In the genomic region with DNA sequence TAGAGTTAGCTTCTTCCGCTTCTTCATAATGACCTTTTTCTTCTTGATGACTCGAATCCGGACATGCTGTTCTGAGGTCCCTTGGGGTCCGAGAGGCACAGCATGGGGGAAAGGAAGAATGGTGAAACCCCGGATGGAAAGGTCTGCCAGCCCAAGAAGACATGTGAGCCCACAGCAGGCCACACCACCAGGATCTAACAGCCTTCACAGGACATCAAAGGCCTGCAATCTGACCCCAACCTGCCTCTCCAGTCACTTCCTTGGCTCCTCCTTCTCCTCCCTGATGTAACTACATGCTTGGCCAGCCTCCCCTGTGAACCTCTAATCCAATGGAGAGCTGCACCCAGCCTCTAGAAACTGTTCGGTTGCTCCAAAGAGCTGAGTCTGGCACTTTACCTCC, we compare ENCODE assay signal across 14 cellular contexts. TPM values are rescaled to one million over a fixed set of nuclear protein-coding genes. Genes with fewer than 3 reads are reported as not detected.
DNase-seq lines count a peak whose midpoint lies in the region; ATAC-seq and TF ChIP-seq lines count a peak whose summit lies in the region.
"Had no signal": no experiment of that assay in that cellular context is flagged by ENCODE, and none has a peak within 500 bp of the region (broad histone marks: within the 10 kb centered on the region; RNA-seq: fewer than 3 reads in every experiment).

No MANE protein-coding gene starts in this region.

- H3K36me3 ChIP-seq in smooth muscle cell (ENCODE audit: low read depth) (no peaks in the 10 kb centered on the region), Caco-2 (ENCODE audit: control insufficient read depth, insufficient read depth, low read length) (no peaks in the 10 kb centered on the region)
- H3K36me3 ChIP-seq: SJCRH30 had no signal

- no TSS peak for BruUV-seq in Caco-2 (replicated peaks; lab: Mats Ljungman, UMichigan)

- H3K9me3 ChIP-seq in smooth muscle cell (replicated peaks; ENCODE audit: low read depth) = no peaks in the 10 kb centered on the region
- H3K9me3 ChIP-seq in Caco-2 = no peaks in the 10 kb centered on the region
- H3K9me3 ChIP-seq: SJCRH30 had no signal

- H3K79me2 ChIP-seq in smooth muscle cell (ENCODE audit: low read depth) = no peaks in the 10 kb centered on the region

- H3K27me3 Mint-ChIP-seq in activated CD4-positive, alpha-beta T cell treated with anti-CD3 and anti-CD28 coated beads for 36 hours = peaks cover 47% of the 10 kb centered on the region
- H3K27me3 Mint-ChIP-seq in activated CD4-positive, alpha-beta T cell treated with anti-CD3 and anti-CD28 coated beads, Interleukin-2, amount 10 ng/mL, durations not matched to agents 7 days and 5 days = peaks cover 46% of the 10 kb centered on the region
- H3K27me3 Mint-ChIP-seq in Caco-2 (ENCODE audit: insufficient read depth, unreplicated experiment) = peaks cover 12% of the 10 kb centered on the region

- H2AFZ ChIP-seq in smooth muscle cell (ENCODE audit: low read depth) = no peak overlapping the region

- H3K9ac ChIP-seq in smooth muscle cell (ENCODE audit: low read depth) = no peak overlapping the region

- H4K20me1 ChIP-seq in smooth muscle cell (ENCODE audit: low read depth) = no peaks in the 10 kb centered on the region

- H3K4me1 Mint-ChIP-seq in activated CD4-positive, alpha-beta T cell treated with anti-CD3 and anti-CD28 coated beads for 36 hours = peaks cover 22% of the 10 kb centered on the region
- peaks cover 20% of the 10 kb centered on the region for H3K4me1 Mint-ChIP-seq in activated CD4-positive, alpha-beta T cell treated with anti-CD3 and anti-CD28 coated beads, Interleukin-2, amount 10 ng/mL, durations not matched to agents 7 days and 5 days
- H3K4me1 Mint-ChIP-seq in Caco-2 (ENCODE audit: low read depth, unreplicated experiment) = no peaks in the 10 kb centered on the region

- peak; percentile 23 for DNase-seq in activated CD4-positive, alpha-beta T cell treated with anti-CD3 and anti-CD28 coated beads for 36 hours
- no peak for DNase-seq in activated CD4-positive, alpha-beta T cell treated with anti-CD3 and anti-CD28 coated beads, Interleukin-2, amount 10 ng/mL, durations not matched to agents 7 days and 5 days
- DNase-seq in MV-4-11 (lab: John Stamatoyannopoulos, UW) (peak; percentile 18), fibroblast of mammary gland (ENCODE audit: low read depth) (peak; percentile 43), smooth muscle cell (lab: John Stamatoyannopoulos, UW; ENCODE audit: unreplicated experiment) (no peak), Caco-2 (no peak), erythroblast (lab: John Stamatoyannopoulos, UW) (no peak)
- DNase-seq: foreskin keratinocyte, NCI-H524, SJCRH30, small intestine had no signal

- no peak overlapping the region for H3K4me3 ChIP-seq in fibroblast of mammary gland (ENCODE audit: control insufficient read depth, low read depth, low read length)
- H3K4me3 ChIP-seq in smooth muscle cell = peak overlapping the region; percentile 64
- H3K4me3 ChIP-seq in Caco-2 (ENCODE audit: low read depth, low read length) = no peak overlapping the region
- H3K4me3 ChIP-seq: SJCRH30 had no signal

- CTCF ChIA-PET in activated CD4-positive, alpha-beta T cell treated with anti-CD3 and anti-CD28 coated beads for 36 hours (lab: Charles Lee) = no interaction called here
- CTCF ChIA-PET in activated CD4-positive, alpha-beta T cell treated with anti-CD3 and anti-CD28 coated beads, Interleukin-2, amount 10 ng/mL, durations not matched to agents 7 days and 5 days (lab: Charles Lee) = interaction anchor here (0.6 kb wide), 1 partner anchor 104 kb away, joined by 3 read pairs; no protein-coding TSS in a partner anchor
- CTCF ChIA-PET in Caco-2 (lab: Charles Lee) = no interaction called here

- POLR2A ChIA-PET in activated CD4-positive, alpha-beta T cell treated with anti-CD3 and anti-CD28 coated beads for 36 hours (lab: Charles Lee) = no interaction called here
- POLR2A ChIA-PET in activated CD4-positive, alpha-beta T cell treated with anti-CD3 and anti-CD28 coated beads, Interleukin-2, amount 10 ng/mL, durations not matched to agents 7 days and 5 days (lab: Charles Lee) = no interaction called here
- POLR2A ChIA-PET in Caco-2 (lab: Charles Lee) = no interaction called here

- intact Hi-C loops in activated CD4-positive, alpha-beta T cell treated with anti-CD3 and anti-CD28 coated beads for 36 hours (cut with DNase I, micrococcal nuclease) = loop anchor here in 1 of 2 experiments (1.0 kb wide), 1 partner anchor 49 kb away; no protein-coding TSS in a partner anchor
- intact Hi-C loops in Caco-2 (cut with micrococcal nuclease; ENCODE audit: unreplicated experiment) = no loop called here

- peak overlapping the region; percentile 86 for H3K4me3 Mint-ChIP-seq in activated CD4-positive, alpha-beta T cell treated with anti-CD3 and anti-CD28 coated beads for 36 hours
- no peak overlapping the region for H3K4me3 Mint-ChIP-seq in activated CD4-positive, alpha-beta T cell treated with anti-CD3 and anti-CD28 coated beads, Interleukin-2, amount 10 ng/mL, durations not matched to agents 7 days and 5 days
- H3K4me3 Mint-ChIP-seq in Caco-2 (ENCODE audit: unreplicated experiment) = no peak overlapping the region

- H3K27me3 ChIP-seq in smooth muscle cell (ENCODE audit: low read depth) (peaks cover 30% of the 10 kb centered on the region), Caco-2 (replicated peaks; ENCODE audit: control insufficient read depth, insufficient read depth, low read length) (peaks cover 2% of the 10 kb centered on the region)
- H3K27me3 ChIP-seq: SJCRH30 had no signal

- peak; percentile 51 for ATAC-seq in activated CD4-positive, alpha-beta T cell treated with anti-CD3 and anti-CD28 coated beads for 36 hours
- ATAC-seq in GM18520 (IDR thresholded peaks at IDR 0.05; ENCODE audit: unreplicated experiment) = no peak
- ATAC-seq: foreskin keratinocyte had no signal

- no peak overlapping the region for H3K27ac ChIP-seq in smooth muscle cell (ENCODE audit: low read depth)
- H3K27ac ChIP-seq: cardiac muscle cell, foreskin keratinocyte, SJCRH30 had no signal

- TF ChIP-seq CTCF in fibroblast of mammary gland (conservative IDR thresholded peaks at IDR 0.05; ENCODE audit: control insufficient read depth, insufficient read depth, low read depth, low read length) (no peak), smooth muscle cell (IDR thresholded peaks at IDR 0.05; ENCODE audit: borderline replicate concordance, insufficient read depth, poor library complexity, severe bottlenecking) (no peak), Caco-2 (IDR thresholded peaks at IDR 0.05; ENCODE audit: insufficient read depth in 1 of 2, low read depth in 1 of 2, low read length in 1 of 2, severe bottlenecking in 1 of 2, unreplicated experiment in 1 of 2) (no peak)

- peak overlapping the region; percentile 87 for H3K4me2 ChIP-seq in smooth muscle cell

- no peaks in the 10 kb centered on the region for H3K9me3 Mint-ChIP-seq in activated CD4-positive, alpha-beta T cell treated with anti-CD3 and anti-CD28 coated beads for 36 hours (ENCODE audit: low read depth)
- H3K9me3 Mint-ChIP-seq in activated CD4-positive, alpha-beta T cell treated with anti-CD3 and anti-CD28 coated beads, Interleukin-2, amount 10 ng/mL, durations not matched to agents 7 days and 5 days = no peaks in the 10 kb centered on the region
- H3K9me3 Mint-ChIP-seq in Caco-2 (ENCODE audit: unreplicated experiment) = no peaks in the 10 kb centered on the region

- no peaks in the 10 kb centered on the region for H3F3A ChIP-seq in smooth muscle cell (ENCODE audit: low read depth)

- H3K4me1 ChIP-seq in smooth muscle cell (ENCODE audit: low read depth) = peaks cover 13% of the 10 kb centered on the region
- H3K4me1 ChIP-seq in Caco-2 = no peaks in the 10 kb centered on the region
- H3K4me1 ChIP-seq: foreskin keratinocyte, SJCRH30 had no signal

- no peak overlapping the region for H3K27ac Mint-ChIP-seq in activated CD4-positive, alpha-beta T cell treated with anti-CD3 and anti-CD28 coated beads for 36 hours
- H3K27ac Mint-ChIP-seq in activated CD4-positive, alpha-beta T cell treated with anti-CD3 and anti-CD28 coated beads, Interleukin-2, amount 10 ng/mL, durations not matched to agents 7 days and 5 days = no peak overlapping the region
- no peak overlapping the region for H3K27ac Mint-ChIP-seq in Caco-2 (ENCODE audit: unreplicated experiment)

- no peak for TF ChIP-seq POLR2A in erythroblast (IDR thresholded peaks at IDR 0.05; ENCODE audit: low read length)

- WGBS in smooth muscle cell (ENCODE audit: low lambda C conversion rate) = 86% methylated on average over 6 of the region's 6 CpGs

- H3K36me3 Mint-ChIP-seq in activated CD4-positive, alpha-beta T cell treated with anti-CD3 and anti-CD28 coated beads for 36 hours (ENCODE audit: low read depth) = peaks cover 4% of the 10 kb centered on the region
- peaks cover 3% of the 10 kb centered on the region for H3K36me3 Mint-ChIP-seq in activated CD4-positive, alpha-beta T cell treated with anti-CD3 and anti-CD28 coated beads, Interleukin-2, amount 10 ng/mL, durations not matched to agents 7 days and 5 days (ENCODE audit: low read depth)
- H3K36me3 Mint-ChIP-seq in Caco-2 (ENCODE audit: insufficient read depth, unreplicated experiment) = no peaks in the 10 kb centered on the region

RNA-seq across cellular contexts. Expression of a gene that starts 1.6 kb away (rescaled TPM):
- total RNA-seq in activated CD4-positive, alpha-beta T cell treated with anti-CD3 and anti-CD28 coated beads for 36 hours = 1 to 10 TPM; 2.7 to 2.9 TPM
- under 1 TPM in 1 of 2 experiments, not detected in 1; 0.12 TPM for total RNA-seq in activated CD4-positive, alpha-beta T cell treated with anti-CD3 and anti-CD28 coated beads, Interleukin-2, amount 10 ng/mL, durations not matched to agents 7 days and 5 days
- 40.2 and 54.0 TPM in 2 replicates for total RNA-seq in smooth muscle cell
- 74.8 and 99.3 TPM in 2 replicates for polyA plus RNA-seq in smooth muscle cell
- not detected in 2 replicates for total RNA-seq in Caco-2 (2022)
- total RNA-seq: foreskin keratinocyte had no signal
- polyA plus RNA-seq: foreskin keratinocyte had no signal

RNA-seq across cellular contexts. Expression of a gene that starts 16.0 kb away (rescaled TPM):
- not detected for total RNA-seq in activated CD4-positive, alpha-beta T cell treated with anti-CD3 and anti-CD28 coated beads for 36 hours
- not detected for total RNA-seq in activated CD4-positive, alpha-beta T cell treated with anti-CD3 and anti-CD28 coated beads, Interleukin-2, amount 10 ng/mL, durations not matched to agents 7 days and 5 days
- total RNA-seq in smooth muscle cell (not detected in 2 replicates), Caco-2 (2022) (not detected in 2 replicates)
- polyA plus RNA-seq in smooth muscle cell = 0.44 TPM in 1 of 2 replicates, not detected in the other
- total RNA-seq: activated CD8-positive, alpha-beta memory T cell treated with anti-CD3 and anti-CD28 coated beads for 36 hours; cardiac muscle cell; foreskin keratinocyte; SJCRH30 had no signal
- polyA plus RNA-seq: cardiac muscle cell, foreskin keratinocyte, small intestine had no signal

RNA-seq across cellular contexts. Expression of a gene that starts 17.4 kb away (rescaled TPM):
- total RNA-seq in activated CD4-positive, alpha-beta T cell treated with anti-CD3 and anti-CD28 coated beads for 36 hours = not detected
- total RNA-seq in activated CD4-positive, alpha-beta T cell treated with anti-CD3 and anti-CD28 coated beads, Interleukin-2, amount 10 ng/mL, durations not matched to agents 7 days and 5 days = not detected
- not detected in 2 replicates for total RNA-seq in smooth muscle cell
- not detected in 2 replicates for polyA plus RNA-seq in smooth muscle cell
- total RNA-seq in Caco-2 (2022) = not detected in 2 replicates
- total RNA-seq: activated CD8-positive, alpha-beta memory T cell treated with anti-CD3 and anti-CD28 coated beads for 36 hours; cardiac muscle cell; foreskin keratinocyte; SJCRH30 had no signal
- polyA plus RNA-seq: foreskin keratinocyte, small intestine had no signal

RNA-seq across cellular contexts. Expression of a gene that starts 41.6 kb away (rescaled TPM):
- total RNA-seq in activated CD4-positive, alpha-beta T cell treated with anti-CD3 and anti-CD28 coated beads for 36 hours = 10 to 100 TPM; 29.4 to 35.3 TPM
- 10 to 100 TPM; 22.6 to 23.9 TPM for total RNA-seq in activated CD4-positive, alpha-beta T cell treated with anti-CD3 and anti-CD28 coated beads, Interleukin-2, amount 10 ng/mL, durations not matched to agents 7 days and 5 days
- total RNA-seq in smooth muscle cell (18.7 and 24.2 TPM in 2 replicates), Caco-2 (2022) (43.9 and 44.7 TPM in 2 replicates)
- 43.7 and 46.7 TPM in 2 replicates for polyA plus RNA-seq in smooth muscle cell

RNA-seq across cellular contexts. Expression of a gene that starts 41.7 kb away (rescaled TPM):
- total RNA-seq in activated CD4-positive, alpha-beta T cell treated with anti-CD3 and anti-CD28 coated beads for 36 hours = 10 to 100 TPM; 32.3 to 47.6 TPM
- 10 to 100 TPM; 49.7 to 54.9 TPM for total RNA-seq in activated CD4-positive, alpha-beta T cell treated with anti-CD3 and anti-CD28 coated beads, Interleukin-2, amount 10 ng/mL, durations not matched to agents 7 days and 5 days
- total RNA-seq in smooth muscle cell (26.3 and 30.2 TPM in 2 replicates), Caco-2 (2022) (41.3 and 46.6 TPM in 2 replicates)
- polyA plus RNA-seq in smooth muscle cell = 32.4 and 36.9 TPM in 2 replicates

Comparison
In these comparisons a context has a peak if more than half of its experiments do, and no peak if none do; other contexts are left out.
1. DNase-seq: peak in activated CD4-positive, alpha-beta T cell treated with anti-CD3 and anti-CD28 coated beads for 36 hours (single experiment), MV-4-11 (single experiment) and fibroblast of mammary gland (single experiment); none in activated CD4-positive, alpha-beta T cell treated with anti-CD3 and anti-CD28 coated beads, Interleukin-2, amount 10 ng/mL, durations not matched to agents 7 days and 5 days (single experiment), smooth muscle cell (single experiment), Caco-2 (0 of 2) and erythroblast (0 of 2).
2. RNA of a gene that starts 1.6 kb away (total RNA-seq): 40.2 to 54.0 TPM in smooth muscle cell; 2.7 to 2.9 TPM in activated CD4-positive, alpha-beta T cell treated with anti-CD3 and anti-CD28 coated beads for 36 hours, 0.12 TPM in activated CD4-positive, alpha-beta T cell treated with anti-CD3 and anti-CD28 coated beads, Interleukin-2, amount 10 ng/mL, durations not matched to agents 7 days and 5 days and not detected in Caco-2; every median in the first group is over 10 times any median in the second.